9 cellular contexts compared by ENCODE assay signal in the genomic region with DNA sequence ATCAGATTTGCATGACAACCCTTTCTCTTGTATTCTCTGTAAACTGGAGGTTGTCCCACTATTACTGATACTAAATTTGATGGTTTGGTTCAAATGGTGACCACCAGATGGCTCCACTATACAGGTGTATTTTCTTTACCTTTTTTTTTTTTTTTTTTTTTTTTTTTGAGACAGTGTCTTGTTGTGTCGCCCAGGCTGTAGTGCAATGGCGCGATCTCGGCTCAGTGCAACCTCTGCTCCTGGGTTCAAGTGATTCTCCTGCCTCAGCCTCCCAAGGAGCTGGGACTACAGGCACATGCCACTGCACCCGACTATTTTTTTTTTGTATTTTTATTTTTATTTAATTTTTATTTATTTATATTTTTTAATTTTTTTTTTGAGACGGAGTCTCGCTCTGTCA. TPM values are rescaled to one million over a fixed set of nuclear protein-coding genes. Genes with fewer than 3 reads are reported as not detected.
DNase-seq lines count a peak whose midpoint lies in the region; ATAC-seq and TF ChIP-seq lines count a peak whose summit lies in the region.
"Had no signal": no experiment of that assay in that cellular context is flagged by ENCODE, and none has a peak within 500 bp of the region (broad histone marks: within the 10 kb centered on the region; RNA-seq: fewer than 3 reads in every experiment).

No MANE protein-coding gene starts in this region.

- H3K9me3 Mint-ChIP-seq in Calu3 (ENCODE audit: low read depth, unreplicated experiment) (peaks cover 3% of the 10 kb centered on the region), osteocyte (ENCODE audit: unreplicated experiment) (no peaks in the 10 kb centered on the region)

- CTCF ChIA-PET in Calu3 (lab: Charles Lee) (no interaction called here), PC-9 (lab: Charles Lee) (interaction anchor here (0.7 kb wide), 1 partner anchor 41 kb away, joined by 5 read pairs; no protein-coding TSS in a partner anchor)

- H3K79me2 ChIP-seq in PC-9 (ENCODE audit: low read depth), result peaks cover 42% of the 10 kb centered on the region

- H3K27me3 ChIP-seq in PC-9 (ENCODE audit: insufficient read depth, low read depth), result no peaks in the 10 kb centered on the region

- no peaks in the 10 kb centered on the region for H3K4me1 Mint-ChIP-seq in Calu3 (ENCODE audit: low read depth, unreplicated experiment)
- H3K4me1 Mint-ChIP-seq in osteocyte (ENCODE audit: unreplicated experiment), result peaks cover 11% of the 10 kb centered on the region

- no peak for TF ChIP-seq CTCF in Calu3 (IDR thresholded peaks at IDR 0.05; ENCODE audit: unreplicated experiment)
- TF ChIP-seq CTCF in PC-9 (conservative IDR thresholded peaks at IDR 0.05), result peak; percentile 56
- peak; percentile 52 for TF ChIP-seq CTCF in osteocyte (IDR thresholded peaks at IDR 0.05)

- no peaks in the 10 kb centered on the region for H3K9me3 ChIP-seq in PC-9 (ENCODE audit: insufficient read depth, low read depth)

- no peak overlapping the region for H3K27ac ChIP-seq in PC-9
- H3K27ac ChIP-seq: skin epidermis had no signal

- H4K20me1 ChIP-seq in PC-9 (ENCODE audit: insufficient read depth), result no peaks in the 10 kb centered on the region

- no peak overlapping the region for H3K27ac Mint-ChIP-seq in Calu3 (ENCODE audit: unreplicated experiment)
- no peak overlapping the region for H3K27ac Mint-ChIP-seq in osteocyte (ENCODE audit: unreplicated experiment)

- intact Hi-C loops in Calu3 (cut with micrococcal nuclease; ENCODE audit: unreplicated experiment) (no loop called here), PC-9 (cut with micrococcal nuclease; ENCODE audit: unreplicated experiment) (no loop called here)

- H3K4me2 ChIP-seq in PC-9, result no peak overlapping the region

- peaks cover 17% of the 10 kb centered on the region for H3K36me3 Mint-ChIP-seq in Calu3 (ENCODE audit: insufficient read depth, unreplicated experiment)
- H3K36me3 Mint-ChIP-seq in osteocyte (ENCODE audit: unreplicated experiment), result no peaks in the 10 kb centered on the region

- POLR2A ChIA-PET in PC-9 (lab: Charles Lee; ENCODE audit: unreplicated experiment), result no interaction called here

- H3K4me1 ChIP-seq in PC-9 (replicated peaks; ENCODE audit: insufficient read depth), result peaks cover 10% of the 10 kb centered on the region; the same call in 1 of the 2 replicates

- H3K36me3 ChIP-seq in PC-9 (ENCODE audit: low read depth), result 0 out of 2 replicates have a peak, but pooled peaks cover 4% of the 10 kb centered on the region

- no peak overlapping the region for H3K4me3 ChIP-seq in PC-9
- H3K4me3 ChIP-seq: skin epidermis had no signal

- DNase-seq in Calu3 (peak; percentile 49), PC-9 (peak; percentile 13 to 43), dermis blood vessel endothelial cell (peak; percentile 55), osteocyte (ENCODE audit: extremely low spot score, unreplicated experiment) (no peak), HCEC 1CT (no peak), amniotic stem cell (lab: John Stamatoyannopoulos, UW) (no peak)

- H3K4me3 Mint-ChIP-seq in Calu3 (ENCODE audit: low read depth, unreplicated experiment) (no peak overlapping the region), osteocyte (ENCODE audit: unreplicated experiment) (no peak overlapping the region)

- no peak overlapping the region for H2AFZ ChIP-seq in PC-9

- H3K9me2 ChIP-seq in PC-9 (ENCODE audit: insufficient read depth), result no peaks in the 10 kb centered on the region

- ATAC-seq in GM19351 (IDR thresholded peaks at IDR 0.05; ENCODE audit: unreplicated experiment) (peak; percentile 60), HG03378 (IDR thresholded peaks at IDR 0.05; ENCODE audit: unreplicated experiment) (no peak)

- H3K27me3 Mint-ChIP-seq in Calu3 (ENCODE audit: unreplicated experiment) (no peaks in the 10 kb centered on the region), osteocyte (ENCODE audit: unreplicated experiment) (no peaks in the 10 kb centered on the region)

- peaks cover 17% of the 10 kb centered on the region; the same call in 1 of the 2 replicates for H3F3A ChIP-seq in PC-9 (ENCODE audit: insufficient read depth, low read depth)

- BruUV-seq in Calu3 (replicated peaks; lab: Mats Ljungman, UMichigan) (no TSS peak), PC-9 (replicated peaks; lab: Mats Ljungman, UMichigan) (no TSS peak)

RNA-seq across cellular contexts. Expression of gene WTAP, which starts 6.6 kb away (rescaled TPM):
- 91.8 and 103 TPM in 2 replicates for total RNA-seq in Calu3 (2022)
- total RNA-seq in PC-9 (2021), result 44.7 and 46.5 TPM in 2 replicates
- total RNA-seq in dermis blood vessel endothelial cell, result 96.4 and 131 TPM in 2 replicates
- 82.3 and 83.7 TPM in 2 replicates for total RNA-seq in osteocyte

RNA-seq across cellular contexts. Expression of gene SOD2, which starts 27.7 kb away (rescaled TPM):
- total RNA-seq in Calu3 (2022), result 143 and 202 TPM in 2 replicates
- total RNA-seq in PC-9 (2021), result 49.6 and 63.3 TPM in 2 replicates
- total RNA-seq in dermis blood vessel endothelial cell, result 274 and 891 TPM in 2 replicates
- 73.1 and 74.5 TPM in 2 replicates for total RNA-seq in osteocyte

RNA-seq across cellular contexts. Expression of gene ACAT2, which starts 41.1 kb away (rescaled TPM):
- total RNA-seq in Calu3 (2022) (92.3 and 108 TPM in 2 replicates), PC-9 (2021) (48.5 and 71.0 TPM in 2 replicates), dermis blood vessel endothelial cell (40.2 and 81.4 TPM in 2 replicates), osteocyte (21.3 and 22.4 TPM in 2 replicates)

Comparison
In these comparisons a context has a peak if more than half of its experiments do, and no peak if none do; other contexts are left out.
1. DNase-seq: peak in Calu3 (single experiment), PC-9 (2 of 2) and dermis blood vessel endothelial cell (single experiment); none in osteocyte (single experiment), HCEC 1CT (single experiment) and amniotic stem cell (single experiment).